8 cellular contexts compared by ENCODE assay signal in genomic region chr12:57063991-57064725, GRCh38. TPM values are rescaled to one million over a fixed set of nuclear protein-coding genes. Genes with fewer than 3 reads are reported as not detected.
A peak's percentile ranks its signal among the peaks of the same experiment; 100 is the strongest.
DNase-seq lines count a peak whose midpoint lies in the region; ATAC-seq and TF ChIP-seq lines count a peak whose summit lies in the region.

No MANE protein-coding gene starts in this region.

- H3K9me3 Mint-ChIP-seq in activated CD4-positive, alpha-beta T cell treated with anti-CD3 and anti-CD28 coated beads, Interleukin-2, amount 10 ng/mL, durations not matched to agents 7 days and 5 days, result peaks cover 5% of the 10 kb centered on the region

- H3K36me3 ChIP-seq in spleen (peaks cover 0 to 52% (median 15%) of the 10 kb centered on the region in 6 donors), SJCRH30 (no peaks in the 10 kb centered on the region)

- TF ChIP-seq POLR2A in spleen (IDR thresholded peaks at IDR 0.05), result no peak

- H3K9me3 ChIP-seq in spleen, result no peaks in the 10 kb centered on the region
- H3K9me3 ChIP-seq in SJCRH30 (replicated peaks), result no peaks in the 10 kb centered on the region

- peak; percentile 78 for DNase-seq in activated CD4-positive, alpha-beta T cell treated with anti-CD3 and anti-CD28 coated beads, Interleukin-2, amount 10 ng/mL, durations not matched to agents 7 days and 5 days
- DNase-seq in spleen (no peak), hypothalamus (lab: John Stamatoyannopoulos, UW) (no peak), NCI-H2107 (lab: John Stamatoyannopoulos, UW) (no peak), pons (ENCODE audit: low spot score) (no peak), SJCRH30 (no peak)

- 27 to 45% (median 40%) methylated on average over 5 of the region's 5 CpGs for WGBS in spleen, 5 donors

- H3K4me3 ChIP-seq in spleen, result peak overlapping the region in 1 of 8 donors; percentile 1
- H3K4me3 ChIP-seq in SJCRH30, result no peak overlapping the region

- intact Hi-C loops in spleen (cut with DNase I; ENCODE audit: low total_unique reads), result loop anchor here (5.0 to 10.0 kb wide), 2 partner anchors 57 to 309 kb away; partner anchors contain the start of genes PRIM1 and ZBTB39

- ATAC-seq in GM19025 (IDR thresholded peaks at IDR 0.05; ENCODE audit: low read depth, unreplicated experiment) (peak; percentile 94), HG03097 (IDR thresholded peaks at IDR 0.05; ENCODE audit: low FRiP score, unreplicated experiment) (peak; percentile 79)

- peak overlapping the region; percentile 96 for H3K27ac Mint-ChIP-seq in activated CD4-positive, alpha-beta T cell treated with anti-CD3 and anti-CD28 coated beads, Interleukin-2, amount 10 ng/mL, durations not matched to agents 7 days and 5 days

- H3K4me1 ChIP-seq in spleen, result peaks cover 8 to 48% (median 23%) of the 10 kb centered on the region in 6 donors
- H3K4me1 ChIP-seq in SJCRH30, result no peaks in the 10 kb centered on the region

- peaks cover 42% of the 10 kb centered on the region for H3K4me1 Mint-ChIP-seq in activated CD4-positive, alpha-beta T cell treated with anti-CD3 and anti-CD28 coated beads, Interleukin-2, amount 10 ng/mL, durations not matched to agents 7 days and 5 days

- H3K36me3 Mint-ChIP-seq in activated CD4-positive, alpha-beta T cell treated with anti-CD3 and anti-CD28 coated beads, Interleukin-2, amount 10 ng/mL, durations not matched to agents 7 days and 5 days (ENCODE audit: low read depth), result peaks cover 69% of the 10 kb centered on the region

- CTCF ChIA-PET in activated CD4-positive, alpha-beta T cell treated with anti-CD3 and anti-CD28 coated beads, Interleukin-2, amount 10 ng/mL, durations not matched to agents 7 days and 5 days (lab: Charles Lee), result interaction anchor here (2.2 to 2.8 kb wide), 4 partner anchors 15 to 48 kb away, joined by 8 to 24 read pairs (median 12); partner anchors contain the start of genes NEMP1 and STAT6

- no peak for TF ChIP-seq CTCF in spleen (IDR thresholded peaks at IDR 0.05 in 8 of 11, conservative IDR thresholded peaks at IDR 0.05 in 3 of 11)

- H3K27me3 ChIP-seq in spleen (replicated peaks in 1 of 7) (no peaks in the 10 kb centered on the region), SJCRH30 (peaks cover 16% of the 10 kb centered on the region)

- peak overlapping the region; percentile 73 for H3K4me3 Mint-ChIP-seq in activated CD4-positive, alpha-beta T cell treated with anti-CD3 and anti-CD28 coated beads, Interleukin-2, amount 10 ng/mL, durations not matched to agents 7 days and 5 days

- H3K27me3 Mint-ChIP-seq in activated CD4-positive, alpha-beta T cell treated with anti-CD3 and anti-CD28 coated beads, Interleukin-2, amount 10 ng/mL, durations not matched to agents 7 days and 5 days, result no peaks in the 10 kb centered on the region

- H3K27ac ChIP-seq in spleen, result peak overlapping the region; percentile 57 to 85 (median 78)
- no peak overlapping the region for H3K27ac ChIP-seq in SJCRH30

- POLR2A ChIA-PET in activated CD4-positive, alpha-beta T cell treated with anti-CD3 and anti-CD28 coated beads, Interleukin-2, amount 10 ng/mL, durations not matched to agents 7 days and 5 days (lab: Charles Lee), result interaction anchor here (0.6 to 2.4 kb wide), 3 partner anchors 13 to 64 kb away, joined by 3 to 10 read pairs (median 4); partner anchors contain the start of gene STAT6

RNA-seq across cellular contexts. Expression of gene MYO1A, which starts 14.2 kb away (rescaled TPM):
- 1 to 10 TPM; 1.4 to 2.9 TPM for total RNA-seq in activated CD4-positive, alpha-beta T cell treated with anti-CD3 and anti-CD28 coated beads, Interleukin-2, amount 10 ng/mL, durations not matched to agents 7 days and 5 days
- total RNA-seq in spleen, result 1 to 10 TPM in 1 of 7 donors, under 1 TPM in 5, not detected in 1; 0.14 to 1.4 (median 0.48) TPM
- polyA plus RNA-seq in spleen, result under 1 TPM; 0.12 to 0.22 (median 0.20) TPM
- 0.02 TPM in 1 of 2 replicates, not detected in the other for total RNA-seq in SJCRH30 (2014; rRNA removed; shearing (Covaris generic))

RNA-seq across cellular contexts. Expression of gene NEMP1, which starts 14.4 kb away (rescaled TPM):
- 10 to 100 TPM; 50.2 to 54.3 TPM for total RNA-seq in activated CD4-positive, alpha-beta T cell treated with anti-CD3 and anti-CD28 coated beads, Interleukin-2, amount 10 ng/mL, durations not matched to agents 7 days and 5 days
- total RNA-seq in spleen, result 10 to 100 TPM; 13.3 to 17.1 (median 15.3) TPM
- 1 to 10 TPM; 4.5 to 5.1 (median 4.7) TPM for polyA plus RNA-seq in spleen
- 63.7 and 70.2 TPM in 2 replicates for total RNA-seq in SJCRH30 (2014; rRNA removed; shearing (Covaris generic))

RNA-seq across cellular contexts. Expression of gene NAB2, which starts 24.8 kb away (rescaled TPM):
- 1 to 10 TPM; 5.5 to 6.8 TPM for total RNA-seq in activated CD4-positive, alpha-beta T cell treated with anti-CD3 and anti-CD28 coated beads, Interleukin-2, amount 10 ng/mL, durations not matched to agents 7 days and 5 days
- 10 to 100 TPM; 14.8 to 25.0 (median 18.2) TPM for total RNA-seq in spleen
- 10 to 100 TPM in 2 of 3 donors, 1 to 10 TPM in 1; 9.0 to 19.1 (median 13.2) TPM for polyA plus RNA-seq in spleen
- total RNA-seq in SJCRH30 (2014; rRNA removed; shearing (Covaris generic)), result 87.8 and 89.9 TPM in 2 replicates

RNA-seq across cellular contexts. Expression of gene STAT6, which starts 47.0 kb away (rescaled TPM):
- 100 to 1,000 TPM; 239 to 242 TPM for total RNA-seq in activated CD4-positive, alpha-beta T cell treated with anti-CD3 and anti-CD28 coated beads, Interleukin-2, amount 10 ng/mL, durations not matched to agents 7 days and 5 days
- total RNA-seq in spleen, result 100 to 1,000 TPM; 196 to 336 (median 280) TPM
- 100 to 1,000 TPM; 140 to 312 (median 241) TPM for polyA plus RNA-seq in spleen
- 15.1 and 15.8 TPM in 2 replicates for total RNA-seq in SJCRH30 (2014; rRNA removed; shearing (Covaris generic))

RNA-seq across cellular contexts. Expression of gene TAC3, which starts 47.8 kb away (rescaled TPM):
- under 1 TPM in 1 of 2 experiments, not detected in 1; 0.25 TPM for total RNA-seq in activated CD4-positive, alpha-beta T cell treated with anti-CD3 and anti-CD28 coated beads, Interleukin-2, amount 10 ng/mL, durations not matched to agents 7 days and 5 days
- total RNA-seq in spleen, result not detected
- under 1 TPM in 2 of 3 donors, not detected in 1; 0.11 to 0.20 TPM for polyA plus RNA-seq in spleen
- total RNA-seq in SJCRH30 (2014; rRNA removed; shearing (Covaris generic)), result not detected in 2 replicates
